In the genomic region with DNA sequence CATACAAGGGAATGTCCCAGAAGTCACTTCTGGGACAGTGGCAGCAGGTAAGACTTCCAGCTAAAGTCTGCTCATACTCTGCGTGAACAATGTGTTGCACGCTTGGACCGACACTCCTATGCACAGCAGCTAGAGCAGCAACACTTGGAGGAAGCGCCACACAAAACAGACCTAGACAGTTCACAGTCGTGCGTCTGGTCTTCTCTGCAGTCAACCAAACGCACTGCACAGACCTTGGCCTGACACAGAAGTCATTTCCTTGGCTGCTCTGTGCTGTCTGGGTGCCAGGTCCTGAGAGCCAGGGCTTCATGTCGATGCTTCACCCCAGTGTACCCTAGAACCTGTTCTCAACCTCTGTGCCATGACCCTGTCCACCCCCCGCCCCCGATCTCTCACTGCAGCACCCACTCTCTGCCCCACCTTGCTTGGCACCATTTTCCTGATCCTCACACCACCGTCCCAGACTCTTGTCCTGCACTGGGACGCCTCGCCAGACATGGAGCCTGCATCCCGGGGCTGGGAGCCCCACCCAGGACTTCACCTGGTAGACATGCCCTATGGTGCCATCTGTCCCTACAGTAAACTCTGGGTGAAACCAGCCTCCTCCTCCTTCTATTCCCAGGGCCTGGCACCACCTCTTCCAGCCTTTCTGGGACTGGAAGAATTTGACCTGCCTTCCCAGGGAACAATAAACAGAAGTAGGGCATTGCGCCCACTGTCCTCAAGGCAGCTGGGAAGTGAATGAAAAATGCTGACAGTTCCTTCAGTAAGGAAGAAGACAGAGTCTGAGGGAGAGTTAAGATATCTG, we compare ENCODE assay signal across 8 cellular contexts. TPM values are rescaled to one million over a fixed set of nuclear protein-coding genes. Genes with fewer than 3 reads are reported as not detected.
A peak's percentile ranks its signal among the peaks of the same experiment; 100 is the strongest.
DNase-seq lines count a peak whose midpoint lies in the region; TF ChIP-seq lines count a peak whose summit lies in the region.

No MANE protein-coding gene starts in this region.

- intact Hi-C loops in activated T-helper 2 cell treated with anti-CD3 and anti-CD28 coated beads, Interferon-gamma antibody, Interleukin-2, Interleukin-4, amounts not matched to agents 10 μg/mL and 5 μg/mL and 100 μg/mL, durations not matched to agents 14 hours and 24 hours and 36 hours (cut with micrococcal nuclease): loop anchor here (1.0 to 10.0 kb wide), 4 partner anchors 9 to 423 kb away; a partner anchor contains a TSS
- intact Hi-C loops in left ventricle myocardium inferior (cut with micrococcal nuclease): no loop called here

- H3K9me3 ChIP-seq in KOPT-K1 (ENCODE audit: insufficient read depth, low read length, poor library complexity, severe bottlenecking): no peaks in the 10 kb centered on the region
- no peaks in the 10 kb centered on the region for H3K9me3 ChIP-seq in left ventricle myocardium inferior (replicated peaks)

- peaks cover 83% of the 10 kb centered on the region for H3K27me3 ChIP-seq in left ventricle myocardium inferior (ENCODE audit: low read depth)

- H3K4me3 Mint-ChIP-seq in activated T-helper 2 cell treated with anti-CD3 and anti-CD28 coated beads, Interferon-gamma antibody, Interleukin-2, Interleukin-4, amounts not matched to agents 10 μg/mL and 5 μg/mL and 100 μg/mL, durations not matched to agents 14 hours and 24 hours and 36 hours (ENCODE audit: low read depth): peak overlapping the region; percentile 92

- TF ChIP-seq CTCF in left ventricle myocardium inferior (IDR thresholded peaks at IDR 0.05; ENCODE audit: borderline replicate concordance): no peak

- peaks cover 59% of the 10 kb centered on the region for H3K4me1 Mint-ChIP-seq in activated T-helper 2 cell treated with anti-CD3 and anti-CD28 coated beads, Interferon-gamma antibody, Interleukin-2, Interleukin-4, amounts not matched to agents 10 μg/mL and 5 μg/mL and 100 μg/mL, durations not matched to agents 14 hours and 24 hours and 36 hours (ENCODE audit: low read depth)

- H3K4me1 ChIP-seq in left ventricle myocardium inferior: peaks cover 17% of the 10 kb centered on the region

- peak; percentile 29 for DNase-seq in activated T-helper 2 cell treated with anti-CD3 and anti-CD28 coated beads, Interferon-gamma antibody, Interleukin-2, Interleukin-4, amounts not matched to agents 10 μg/mL and 5 μg/mL and 100 μg/mL, durations not matched to agents 14 hours and 24 hours and 36 hours (ENCODE audit: low spot score)
- no peak for DNase-seq in left ventricle myocardium inferior
- peak; percentile 26 to 68 (median 56) for DNase-seq in stimulated activated naive CD4-positive, alpha-beta T cell (lab: John Stamatoyannopoulos, UW)
- DNase-seq in DMS 273 (lab: John Stamatoyannopoulos, UW; ENCODE audit: unreplicated experiment): no peak
- DNase-seq in HPDE6-E6E7 (ENCODE audit: extremely low spot score): no peak
- no peak for DNase-seq in G401 (ENCODE audit: low spot score)
- DNase-seq in Kasumi-1 (lab: John Stamatoyannopoulos, UW): no peak

- H3K4me3 ChIP-seq in left ventricle myocardium inferior: peak overlapping the region; percentile 68

- H3K36me3 ChIP-seq in KOPT-K1 (ENCODE audit: insufficient read depth, low read length) (peaks cover 20% of the 10 kb centered on the region; the same call in 1 of the 2 replicates), left ventricle myocardium inferior (no peaks in the 10 kb centered on the region)

- peak overlapping the region; percentile 89 for H3K27ac ChIP-seq in KOPT-K1 (ENCODE audit: low read depth, low read length, poor library complexity, severe bottlenecking)
- H3K27ac ChIP-seq in left ventricle myocardium inferior (replicated peaks): peak overlapping the region; percentile 52

- H3K36me3 Mint-ChIP-seq in activated T-helper 2 cell treated with anti-CD3 and anti-CD28 coated beads, Interferon-gamma antibody, Interleukin-2, Interleukin-4, amounts not matched to agents 10 μg/mL and 5 μg/mL and 100 μg/mL, durations not matched to agents 14 hours and 24 hours and 36 hours (ENCODE audit: low read depth): peaks cover 58% of the 10 kb centered on the region

- no peaks in the 10 kb centered on the region for H3K27me3 Mint-ChIP-seq in activated T-helper 2 cell treated with anti-CD3 and anti-CD28 coated beads, Interferon-gamma antibody, Interleukin-2, Interleukin-4, amounts not matched to agents 10 μg/mL and 5 μg/mL and 100 μg/mL, durations not matched to agents 14 hours and 24 hours and 36 hours (ENCODE audit: low read depth)

- H3K9me3 Mint-ChIP-seq in activated T-helper 2 cell treated with anti-CD3 and anti-CD28 coated beads, Interferon-gamma antibody, Interleukin-2, Interleukin-4, amounts not matched to agents 10 μg/mL and 5 μg/mL and 100 μg/mL, durations not matched to agents 14 hours and 24 hours and 36 hours: peaks cover 4% of the 10 kb centered on the region

- in situ Hi-C loops in G401 (cut with HindIII; ENCODE audit: low sequenced_read_pairs): no loop called here

- H3K27ac Mint-ChIP-seq in activated T-helper 2 cell treated with anti-CD3 and anti-CD28 coated beads, Interferon-gamma antibody, Interleukin-2, Interleukin-4, amounts not matched to agents 10 μg/mL and 5 μg/mL and 100 μg/mL, durations not matched to agents 14 hours and 24 hours and 36 hours: peak overlapping the region; percentile 92

RNA-seq across cellular contexts. Expression of a gene that starts 3.1 kb away (rescaled TPM):
- total RNA-seq in activated T-helper 2 cell treated with anti-CD3 and anti-CD28 coated beads, Interferon-gamma antibody, Interleukin-2, Interleukin-4, amounts not matched to agents 10 μg/mL and 5 μg/mL and 100 μg/mL, durations not matched to agents 14 hours and 24 hours and 36 hours: 40.1 and 44.4 TPM in 2 replicates
- total RNA-seq in left ventricle myocardium inferior: 0.58 TPM
- total RNA-seq in G401 (2014; rRNA removed; shearing (Covaris generic)): 9.2 and 14.1 TPM in 2 replicates

Comparison
In these comparisons a context has a peak if more than half of its experiments do, and no peak if none do; other contexts are left out.
1. DNase-seq: peak in activated T-helper 2 cell treated with anti-CD3 and anti-CD28 coated beads, Interferon-gamma antibody, Interleukin-2, Interleukin-4, amounts not matched to agents 10 μg/mL and 5 μg/mL and 100 μg/mL, durations not matched to agents 14 hours and 24 hours and 36 hours (single experiment) and stimulated activated naive CD4-positive, alpha-beta T cell (6 of 6); none in left ventricle myocardium inferior (single experiment), DMS 273 (single experiment), HPDE6-E6E7 (single experiment), G401 (single experiment) and Kasumi-1 (0 of 2).